Comparison of ENCODE assay signal across 19 cellular contexts in genomic region chr12:11601647-11602046, GRCh38.
"Had no signal": no experiment of that assay in that cellular context is flagged by ENCODE, and none has a peak within 500 bp of the region (broad histone marks: within the 10 kb centered on the region; RNA-seq: fewer than 3 reads in every experiment).

No MANE protein-coding gene starts in this region.

- H3K4me2 ChIP-seq: hepatocyte had no signal

- H3K36me3 Mint-ChIP-seq: brain; memory B cell; naive thymus-derived CD4-positive, alpha-beta T cell; stimulated activated effector memory CD8-positive, alpha-beta T cell treated with anti-CD3 and anti-CD28 coated beads, Interleukin-12 subunit alpha, Interleukin-12 subunit beta, amount 100 ng/mL, for 72 hours; T-cell had no signal

- H3K9ac ChIP-seq: parathyroid adenoma had no signal

- H3K27ac Mint-ChIP-seq: activated B cell treated with CpG ODN at 0.5 μM for 24 hours; activated T-helper 1 cell treated with anti-CD3 and anti-CD28 coated beads, Interleukin-12 subunit alpha, Interleukin-12 subunit beta, Interleukin-2, Interleukin-4 antibody, amounts not matched to agents 30 ng/mL and 10 ng/mL and 1 ng/mL, durations not matched to agents 14 hours and 24 hours and 36 hours; brain; memory B cell; T-cell had no signal

- ATAC-seq: naive thymus-derived CD4-positive, alpha-beta T cell; sciatic nerve; stimulated activated effector memory CD8-positive, alpha-beta T cell treated with anti-CD3 and anti-CD28 coated beads, Interleukin-12 subunit alpha, Interleukin-12 subunit beta, amount 100 ng/mL, for 72 hours; T-cell had no signal

- H3K27me3 ChIP-seq: dorsolateral prefrontal cortex, hepatocyte, neutrophil had no signal

- H3K9me3 Mint-ChIP-seq: activated B cell treated with CpG ODN at 0.5 μM for 24 hours; activated T-helper 1 cell treated with anti-CD3 and anti-CD28 coated beads, Interleukin-12 subunit alpha, Interleukin-12 subunit beta, Interleukin-2, Interleukin-4 antibody, amounts not matched to agents 30 ng/mL and 10 ng/mL and 1 ng/mL, durations not matched to agents 14 hours and 24 hours and 36 hours; brain; memory B cell; naive thymus-derived CD4-positive, alpha-beta T cell; stimulated activated effector memory CD8-positive, alpha-beta T cell treated with anti-CD3 and anti-CD28 coated beads, Interleukin-12 subunit alpha, Interleukin-12 subunit beta, amount 100 ng/mL, for 72 hours; T-cell had no signal

- H2AFZ ChIP-seq: hepatocyte, parathyroid adenoma had no signal

- DNase-seq: activated B cell treated with CpG ODN at 0.5 μM for 24 hours; activated CD4-positive, alpha-beta T cell treated with anti-CD3 and anti-CD28 coated beads for 48 hours; activated naive CD4-positive, alpha-beta T cell; anterior cingulate cortex; caudate nucleus; dorsolateral prefrontal cortex; foreskin fibroblast; naive thymus-derived CD4-positive, alpha-beta T cell; stimulated activated CD4-positive, alpha-beta T cell treated with anti-CD3 and anti-CD28 coated beads, Interleukin-4, amount 100 ng/mL, for 24 hours; T-cell; T-helper 9 cell had no signal

- H3K4me1 Mint-ChIP-seq: activated B cell treated with CpG ODN at 0.5 μM for 24 hours, brain had no signal

- H3K27me3 Mint-ChIP-seq: activated B cell treated with CpG ODN at 0.5 μM for 24 hours had no signal

- H3K27ac ChIP-seq: dorsolateral prefrontal cortex, hepatocyte, neutrophil, parathyroid adenoma had no signal

- H3K4me3 Mint-ChIP-seq: activated B cell treated with CpG ODN at 0.5 μM for 24 hours; activated T-helper 1 cell treated with anti-CD3 and anti-CD28 coated beads, Interleukin-12 subunit alpha, Interleukin-12 subunit beta, Interleukin-2, Interleukin-4 antibody, amounts not matched to agents 30 ng/mL and 10 ng/mL and 1 ng/mL, durations not matched to agents 14 hours and 24 hours and 36 hours; brain; memory B cell; naive thymus-derived CD4-positive, alpha-beta T cell; stimulated activated effector memory CD8-positive, alpha-beta T cell treated with anti-CD3 and anti-CD28 coated beads, Interleukin-12 subunit alpha, Interleukin-12 subunit beta, amount 100 ng/mL, for 72 hours; T-cell had no signal

- H3K4me3 ChIP-seq: dorsolateral prefrontal cortex, hepatocyte had no signal

- H3K36me3 ChIP-seq: neutrophil had no signal

- H3K9me3 ChIP-seq: neutrophil had no signal
